Comparison of ENCODE assay signal across 1 cellular context in genomic region chr17:81867952-81868673, GRCh38.
TF ChIP-seq lines count a peak whose summit lies in the region.

No MANE protein-coding gene starts in this region.

TF ChIP-seq in H1, 55 proteins besides CTCF, POLR2A, EP300 and RAD21:
- TF ChIP-seq CBX8 (IDR thresholded peaks at IDR 0.05; ENCODE audit: borderline replicate concordance, low read depth, low read length) = no peak
- TF ChIP-seq CBX5 (IDR thresholded peaks at IDR 0.05; ENCODE audit: low read depth, low read length) = no peak
- no peak for TF ChIP-seq YY1 (IDR thresholded peaks at IDR 0.05; ENCODE audit: low read depth, low read length)
- TF ChIP-seq POLR2AphosphoS5 (IDR thresholded peaks at IDR 0.05; ENCODE audit: low read depth, low read length) = peak; percentile 77
- no peak for TF ChIP-seq KDM4A (IDR thresholded peaks at IDR 0.05; ENCODE audit: low read depth, low read length, severe bottlenecking)
- TF ChIP-seq SIX5 (IDR thresholded peaks at IDR 0.05; ENCODE audit: low read depth, low read length) = peak; percentile 16; the same call in 1 of the 2 replicates
